Comparison of ENCODE assay signal across 29 cellular contexts in genomic region chr14:23933706-23934105, GRCh38.
"Had no signal": no experiment of that assay in that cellular context is flagged by ENCODE, and none has a peak within 500 bp of the region (broad histone marks: within the 10 kb centered on the region; RNA-seq: fewer than 3 reads in every experiment).

No MANE protein-coding gene starts in this region.

- H3K4me3 ChIP-seq: esophagus squamous epithelium had no signal

- H3K27me3 Mint-ChIP-seq: activated CD4-positive, alpha-beta T cell treated with anti-CD3 and anti-CD28 coated beads for 36 hours; activated naive CD8-positive, alpha-beta T cell; activated T-helper 17 cell treated with anti-CD3 and anti-CD28 coated beads, Interleukin-2, amount 50 U/mL, for 72 hours; effector memory CD8-positive, alpha-beta T cell had no signal

- ATAC-seq: activated CD4-positive, alpha-beta T cell treated with anti-CD3 and anti-CD28 coated beads for 36 hours; activated T-cell treated with anti-CD3 and anti-CD28 coated beads, Interleukin-2, amount 50 U/mL, for 4 hours; activated T-helper 17 cell treated with anti-CD3 and anti-CD28 coated beads, Interleukin-2, amount 50 U/mL, for 72 hours; effector memory CD8-positive, alpha-beta T cell had no signal

- H3K36me3 ChIP-seq: brain microvascular endothelial cell, esophagus squamous epithelium had no signal

- FAIRE-seq: astrocyte, bronchial epithelial cell, colon, endometrium, endothelial cell of umbilical vein, frontal cortex had no signal

- H3K27ac Mint-ChIP-seq: activated CD4-positive, alpha-beta memory T cell treated with anti-CD3 and anti-CD28 coated beads for 36 hours; activated CD4-positive, alpha-beta T cell treated with anti-CD3 and anti-CD28 coated beads for 36 hours; activated CD4-positive, alpha-beta T cell treated with anti-CD3 and anti-CD28 coated beads, Interleukin-2, amount 10 ng/mL, durations not matched to agents 24 days and 14 days; activated naive CD8-positive, alpha-beta T cell; activated T-helper 17 cell treated with anti-CD3 and anti-CD28 coated beads, Interleukin-2, amount 50 U/mL, for 72 hours; effector memory CD8-positive, alpha-beta T cell had no signal

- H3K9me3 Mint-ChIP-seq: activated CD4-positive, alpha-beta memory T cell treated with anti-CD3 and anti-CD28 coated beads for 36 hours; activated CD4-positive, alpha-beta T cell treated with anti-CD3 and anti-CD28 coated beads, Interleukin-2, amount 10 ng/mL, durations not matched to agents 24 days and 14 days; activated T-cell treated with anti-CD3 and anti-CD28 coated beads, Interleukin-2, amount 50 U/mL, for 4 hours; activated T-helper 17 cell treated with anti-CD3 and anti-CD28 coated beads, Interleukin-2, amount 50 U/mL, for 72 hours; central memory CD8-positive, alpha-beta T cell; effector memory CD8-positive, alpha-beta T cell had no signal

- H3K9me3 ChIP-seq: esophagus squamous epithelium had no signal

- H3K4me1 Mint-ChIP-seq: activated CD4-positive, alpha-beta T cell treated with anti-CD3 and anti-CD28 coated beads for 36 hours; activated CD4-positive, alpha-beta T cell treated with anti-CD3 and anti-CD28 coated beads, Interleukin-2, amount 10 ng/mL, durations not matched to agents 24 days and 14 days; central memory CD8-positive, alpha-beta T cell had no signal

- H3K4me3 Mint-ChIP-seq: activated CD4-positive, alpha-beta memory T cell treated with anti-CD3 and anti-CD28 coated beads for 36 hours; activated CD4-positive, alpha-beta T cell treated with anti-CD3 and anti-CD28 coated beads for 36 hours; activated CD4-positive, alpha-beta T cell treated with anti-CD3 and anti-CD28 coated beads, Interleukin-2, amount 10 ng/mL, durations not matched to agents 24 days and 14 days; activated naive CD8-positive, alpha-beta T cell; activated T-cell treated with anti-CD3 and anti-CD28 coated beads, Interleukin-2, amount 50 U/mL, for 4 hours; activated T-helper 17 cell treated with anti-CD3 and anti-CD28 coated beads, Interleukin-2, amount 50 U/mL, for 72 hours; central memory CD8-positive, alpha-beta T cell; effector memory CD8-positive, alpha-beta T cell had no signal

- DNase-seq: activated CD4-positive, alpha-beta memory T cell treated with anti-CD3 and anti-CD28 coated beads for 36 hours; activated CD4-positive, alpha-beta T cell treated with anti-CD3 and anti-CD28 coated beads for 36 hours; activated CD4-positive, alpha-beta T cell treated with anti-CD3 and anti-CD28 coated beads, Interleukin-2, amount 10 ng/mL, durations not matched to agents 24 days and 14 days; activated CD4-positive, CD25-positive, alpha-beta regulatory T cell; activated CD4-positive, CD25-positive, alpha-beta regulatory T cell treated with anti-CD3 and anti-CD28 coated beads, Interleukin-2, amount 50 U/mL, for 72 hours; activated CD8-positive, alpha-beta memory T cell treated with anti-CD3 and anti-CD28 coated beads for 24 hours; activated effector memory CD4-positive, alpha-beta T cell treated with Interleukin-2 at 50 U/mL for 16 hours; activated gamma-delta T cell treated with Interleukin-2 at 50 U/mL for 16 hours; activated naive CD4-positive, alpha-beta T cell treated with anti-CD3 and anti-CD28 coated beads, Interleukin-2, amount 50 U/mL, for 16 hours; activated naive CD4-positive, alpha-beta T cell treated with Interleukin-2 at 50 U/mL for 16 hours; activated T-cell treated with anti-CD3 and anti-CD28 coated beads, Interleukin-2, amount 50 U/mL, for 4 hours; amniotic stem cell; brain microvascular endothelial cell; cortex of kidney; dermis blood vessel endothelial cell; effector CD4-positive, alpha-beta T cell; effector memory CD8-positive, alpha-beta T cell; esophagus squamous epithelium; T-helper 2 cell had no signal

- H3K36me3 Mint-ChIP-seq: activated CD4-positive, alpha-beta memory T cell treated with anti-CD3 and anti-CD28 coated beads for 36 hours; activated naive CD8-positive, alpha-beta T cell had no signal

- H3K27ac ChIP-seq: brain microvascular endothelial cell, epithelial cell of prostate, esophagus squamous epithelium had no signal

- H3K27me3 ChIP-seq: brain microvascular endothelial cell, esophagus squamous epithelium had no signal
